Comparison of ENCODE assay signal across 24 cellular contexts in the genomic region with DNA sequence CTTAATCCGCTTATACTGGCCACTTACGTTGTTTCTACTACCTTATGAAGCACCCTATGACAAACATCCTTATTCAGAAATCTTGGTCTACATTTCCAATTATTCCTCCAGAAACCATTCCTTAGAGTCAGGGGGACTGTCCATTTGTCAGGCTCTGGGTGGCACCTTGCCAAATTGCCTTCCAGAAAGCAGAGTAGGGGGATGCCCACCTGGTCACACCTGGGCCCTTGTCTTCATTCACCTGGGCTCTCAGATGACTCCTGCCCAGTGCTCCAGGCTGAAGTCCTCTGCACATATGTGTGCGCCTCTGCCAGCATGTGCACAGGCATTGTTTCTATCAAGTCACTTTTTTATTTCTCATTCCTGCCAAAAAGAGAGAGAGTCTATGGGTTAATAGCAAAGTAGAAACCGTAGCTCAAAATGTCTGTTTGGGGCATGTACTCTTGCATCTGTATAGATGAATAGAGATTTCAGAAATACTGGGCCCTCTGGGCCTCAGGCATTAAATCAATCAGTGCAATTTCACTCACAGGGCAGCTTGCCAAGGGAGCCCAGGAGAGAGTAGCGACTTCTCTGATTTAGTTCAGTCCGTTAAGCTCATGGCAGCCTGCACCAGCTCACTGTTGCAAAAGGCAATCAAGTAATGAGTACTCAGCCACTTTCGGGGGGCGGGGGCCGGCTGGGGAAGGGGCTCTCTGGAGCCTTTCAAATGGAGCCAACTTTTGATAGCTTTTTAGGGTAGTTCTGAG.
DNase-seq lines count a peak whose midpoint lies in the region; ATAC-seq and TF ChIP-seq lines count a peak whose summit lies in the region.
"Had no signal": no experiment of that assay in that cellular context is flagged by ENCODE, and none has a peak within 500 bp of the region (broad histone marks: within the 10 kb centered on the region; RNA-seq: fewer than 3 reads in every experiment).

No MANE protein-coding gene starts in this region.

- peaks cover 16% of the 10 kb centered on the region for H3K27me3 Mint-ChIP-seq in glutamatergic neuron (ENCODE audit: unreplicated experiment)
- H3K27me3 Mint-ChIP-seq: activated CD8-positive, alpha-beta memory T cell treated with anti-CD3 and anti-CD28 coated beads, Interleukin-2, amount 10 ng/mL, durations not matched to agents 7 days and 5 days; activated naive CD8-positive, alpha-beta T cell treated with anti-CD3 and anti-CD28 coated beads, Interleukin-2, amount 50 U/mL, for 24 hours; activated T-helper 17 cell treated with anti-CD3 and anti-CD28 coated beads, Interleukin-2, amount 50 U/mL, for 72 hours; stimulated activated memory B cell treated with anti-CD40 and anti-IgM and Interleukin-4, amounts not matched to agents 10 μg/mL and 1 μg/mL and 100 μg/mL, for 72 hours had no signal

- no peak for TF ChIP-seq CTCF in glutamatergic neuron (IDR thresholded peaks at IDR 0.05; ENCODE audit: partially characterized antibody, unreplicated experiment)

- H3K4me3 Mint-ChIP-seq in glutamatergic neuron (ENCODE audit: unreplicated experiment) = peak overlapping the region; percentile 80
- H3K4me3 Mint-ChIP-seq: activated CD8-positive, alpha-beta memory T cell treated with anti-CD3 and anti-CD28 coated beads, Interleukin-2, amount 10 ng/mL, durations not matched to agents 7 days and 5 days; activated naive CD8-positive, alpha-beta T cell treated with anti-CD3 and anti-CD28 coated beads, Interleukin-2, amount 50 U/mL, for 24 hours; activated T-helper 17 cell treated with anti-CD3 and anti-CD28 coated beads, Interleukin-2, amount 50 U/mL, for 72 hours; mesothelial cell of epicardium; natural killer cell; stimulated activated memory B cell treated with anti-CD40 and anti-IgM and Interleukin-4, amounts not matched to agents 10 μg/mL and 1 μg/mL and 100 μg/mL, for 72 hours had no signal

- DNase-seq in NCI-H2081 (lab: John Stamatoyannopoulos, UW) (peak; percentile 46 to 78), NCI-H2081 treated with DMSO at 0.1 percent for 48 hours (lab: John Stamatoyannopoulos, UW) (no peak), NCI-H69 (lab: John Stamatoyannopoulos, UW) (peak; percentile 94), glutamatergic neuron (no peak), superior temporal gyrus (ENCODE audit: extremely low spot score) (no peak)
- no peak for DNase-seq in NK-92 treated with Interleukin-12 subunit alpha and Interleukin-12 subunit beta, amount 100 ng/mL, for 24 hours (lab: John Stamatoyannopoulos, UW)
- DNase-seq: activated CD4-positive, alpha-beta T cell treated with anti-CD3 and anti-CD28 coated beads for 4 hours; activated CD8-positive, alpha-beta memory T cell treated with anti-CD3 and anti-CD28 coated beads, Interleukin-2, amount 10 ng/mL, durations not matched to agents 7 days and 5 days; activated naive CD8-positive, alpha-beta T cell treated with anti-CD3 and anti-CD28 coated beads, Interleukin-2, amount 50 U/mL, for 24 hours; body of pancreas; cortex of kidney; GM23248; natural killer cell; NCI-H226; stimulated activated CD4-positive, alpha-beta T cell treated with anti-CD3 and anti-CD28 coated beads, Interleukin-1b, Interleukin-23, amount 100 ng/mL, for 48 hours; T-helper 1 cell had no signal

- no peaks in the 10 kb centered on the region for H3K9me3 ChIP-seq in KOPT-K1 (ENCODE audit: insufficient read depth, low read length, poor library complexity, severe bottlenecking)
- H3K9me3 ChIP-seq: A549, body of pancreas, thoracic aorta had no signal

- H3K36me3 ChIP-seq in KOPT-K1 (ENCODE audit: insufficient read depth, low read length) = peaks cover 9% of the 10 kb centered on the region; the same call in 1 of the 2 replicates
- H3K36me3 ChIP-seq: thoracic aorta had no signal

- H3K36me3 Mint-ChIP-seq in glutamatergic neuron (ENCODE audit: unreplicated experiment) = no peaks in the 10 kb centered on the region
- H3K36me3 Mint-ChIP-seq: natural killer cell had no signal

- H3K27ac ChIP-seq in KOPT-K1 (ENCODE audit: low read depth, low read length, poor library complexity, severe bottlenecking) = peak overlapping the region; percentile 12
- H3K27ac ChIP-seq: A549, body of pancreas, GM23248, thoracic aorta had no signal

- H3K27ac Mint-ChIP-seq in glutamatergic neuron (ENCODE audit: unreplicated experiment) = peak overlapping the region; percentile 96
- H3K27ac Mint-ChIP-seq: activated CD8-positive, alpha-beta memory T cell treated with anti-CD3 and anti-CD28 coated beads, Interleukin-2, amount 10 ng/mL, durations not matched to agents 7 days and 5 days; activated naive CD8-positive, alpha-beta T cell treated with anti-CD3 and anti-CD28 coated beads, Interleukin-2, amount 50 U/mL, for 24 hours; activated T-helper 17 cell treated with anti-CD3 and anti-CD28 coated beads, Interleukin-2, amount 50 U/mL, for 72 hours; mesothelial cell of epicardium; natural killer cell had no signal

- H3K9me3 Mint-ChIP-seq in glutamatergic neuron (ENCODE audit: unreplicated experiment) = peaks cover 19% of the 10 kb centered on the region
- H3K9me3 Mint-ChIP-seq: activated naive CD8-positive, alpha-beta T cell treated with anti-CD3 and anti-CD28 coated beads, Interleukin-2, amount 50 U/mL, for 24 hours; activated T-helper 17 cell treated with anti-CD3 and anti-CD28 coated beads, Interleukin-2, amount 50 U/mL, for 72 hours; mesothelial cell of epicardium; natural killer cell; stimulated activated memory B cell treated with anti-CD40 and anti-IgM and Interleukin-4, amounts not matched to agents 10 μg/mL and 1 μg/mL and 100 μg/mL, for 72 hours had no signal

- H3K4me1 Mint-ChIP-seq in glutamatergic neuron (ENCODE audit: low read depth, unreplicated experiment) = peaks cover 54% of the 10 kb centered on the region
- H3K4me1 Mint-ChIP-seq: natural killer cell had no signal

- no peak for ATAC-seq in GM18861 (IDR thresholded peaks at IDR 0.05; ENCODE audit: unreplicated experiment)
- ATAC-seq: A549; activated CD8-positive, alpha-beta memory T cell treated with anti-CD3 and anti-CD28 coated beads, Interleukin-2, amount 10 ng/mL, durations not matched to agents 7 days and 5 days; activated naive CD8-positive, alpha-beta T cell treated with anti-CD3 and anti-CD28 coated beads, Interleukin-2, amount 50 U/mL, for 24 hours; activated T-helper 17 cell treated with anti-CD3 and anti-CD28 coated beads, Interleukin-2, amount 50 U/mL, for 72 hours; body of pancreas; left lobe of liver; natural killer cell; stimulated activated memory B cell treated with anti-CD40 and anti-IgM and Interleukin-4, amounts not matched to agents 10 μg/mL and 1 μg/mL and 100 μg/mL, for 72 hours had no signal

Comparison
In these comparisons a context has a peak if more than half of its experiments do, and no peak if none do; other contexts are left out.
1. DNase-seq: peak in NCI-H2081 (2 of 2) and NCI-H69 (single experiment); none in NCI-H2081 treated with DMSO at 0.1 percent for 48 hours (single experiment), glutamatergic neuron (single experiment), superior temporal gyrus (single experiment) and NK-92 treated with Interleukin-12 subunit alpha and Interleukin-12 subunit beta, amount 100 ng/mL, for 24 hours (single experiment).